1 cellular context compared by ENCODE assay signal in the genomic region with DNA sequence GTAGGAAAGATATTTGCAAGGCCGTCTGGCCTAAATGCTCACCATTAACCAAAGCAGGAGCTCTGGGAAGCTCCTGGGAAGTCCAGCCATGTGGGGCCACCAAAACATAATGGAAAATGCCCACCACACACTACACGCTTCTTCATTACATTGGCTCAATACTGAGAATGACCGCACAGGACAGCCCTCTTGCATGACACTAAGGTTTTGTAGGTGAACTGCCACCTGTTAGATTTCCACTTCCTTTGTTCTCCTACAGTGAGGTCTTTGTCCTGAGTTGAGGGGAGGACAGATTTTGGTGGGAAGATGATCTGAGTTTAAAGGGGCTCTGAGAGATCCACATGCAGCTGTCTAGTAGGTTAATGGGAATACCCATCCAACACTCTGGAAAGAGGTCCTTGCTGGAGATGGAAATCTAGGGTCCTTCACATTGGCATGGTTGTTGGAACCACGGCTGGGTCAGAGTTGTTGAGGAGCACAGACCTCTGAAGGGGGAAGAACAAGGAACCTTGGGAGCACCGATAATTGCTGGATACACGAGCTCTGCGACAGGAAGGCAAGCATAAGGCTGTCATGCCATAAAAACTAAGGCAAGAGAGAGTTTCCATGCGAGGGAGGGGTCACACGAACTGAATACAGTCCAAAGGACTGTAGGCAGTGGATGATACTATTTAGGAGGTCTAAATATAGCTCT.
TF ChIP-seq lines count a peak whose summit lies in the region.

No MANE protein-coding gene starts in this region.

TF ChIP-seq in IMR-90, 13 proteins besides CTCF, POLR2A, EP300 and RAD21:
- TF ChIP-seq CEBPB (IDR thresholded peaks at IDR 0.05; ENCODE audit: low read depth, low read length) (no peak), FOS (IDR thresholded peaks at IDR 0.05; ENCODE audit: low read depth, low read length) (no peak), MAFK (IDR thresholded peaks at IDR 0.05; ENCODE audit: low read depth, low read length) (no peak), RFX5 (IDR thresholded peaks at IDR 0.05; ENCODE audit: low read depth, low read length) (no peak), NFE2L2 (IDR thresholded peaks at IDR 0.05; ENCODE audit: low read depth, low read length) (no peak), BHLHE40 (IDR thresholded peaks at IDR 0.05; ENCODE audit: low read depth, low read length) (no peak), MAZ (IDR thresholded peaks at IDR 0.05; ENCODE audit: borderline replicate concordance, low read depth, low read length) (no peak), SMC3 (IDR thresholded peaks at IDR 0.05; ENCODE audit: low read depth, low read length) (no peak), MXI1 (IDR thresholded peaks at IDR 0.05; ENCODE audit: borderline replicate concordance, low read depth, low read length) (no peak)
TF ChIP-seq in IMR-90: peak in this region for 0.
